ENCODE assay signal across 1 cellular context in genomic region chr10:42782446-42783180, GRCh38.
TF ChIP-seq lines count a peak whose summit lies in the region.

TSS of gene BMS1 (plus strand) at chr10:42782795. CDS start at chr10:42784395, 1,600 bp downstream.

TF ChIP-seq in WTC11, 78 proteins besides CTCF, POLR2A, EP300 and RAD21 (continued from another document):
- TF ChIP-seq AFF4 (CRISPR knock-in tag; IDR thresholded peaks at IDR 0.05; ENCODE audit: borderline replicate concordance) (0 out of 2 replicates have a peak, but pooled peaks have one; percentile 80), ATF1 (CRISPR knock-in tag; IDR thresholded peaks at IDR 0.05) (no peak), CREB1 (CRISPR knock-in tag; IDR thresholded peaks at IDR 0.05) (no peak), SMAD3 (CRISPR knock-in tag; IDR thresholded peaks at IDR 0.05; ENCODE audit: borderline replicate concordance) (0 out of 2 replicates have a peak, but pooled peaks have one; percentile 22), NFE2L1 (CRISPR knock-in tag; IDR thresholded peaks at IDR 0.05) (no peak), PREB (CRISPR knock-in tag; IDR thresholded peaks at IDR 0.05; ENCODE audit: borderline replicate concordance) (0 out of 2 replicates have a peak, but pooled peaks have one; percentile 31), MYBL2 (CRISPR knock-in tag; IDR thresholded peaks at IDR 0.05) (no peak; the same call in 1 of the 2 replicates), SP1 (CRISPR knock-in tag; conservative IDR thresholded peaks at IDR 0.05) (peak; percentile 75), E2F5 (CRISPR knock-in tag; IDR thresholded peaks at IDR 0.05) (peak; percentile 47; the same call in 1 of the 2 replicates), GABPB1 (CRISPR knock-in tag; IDR thresholded peaks at IDR 0.05) (peak; percentile 94), AR (CRISPR knock-in tag; IDR thresholded peaks at IDR 0.05) (no peak), ATF2 (CRISPR knock-in tag; IDR thresholded peaks at IDR 0.05; ENCODE audit: borderline replicate concordance, low read depth) (peak; percentile 64; the same call in 1 of the 2 replicates), ZNF416 (CRISPR knock-in tag; IDR thresholded peaks at IDR 0.05) (0 out of 2 replicates have a peak, but pooled peaks have one; percentile 35), MAX (CRISPR knock-in tag; IDR thresholded peaks at IDR 0.05) (peak; percentile 88), ELF4 (CRISPR knock-in tag; IDR thresholded peaks at IDR 0.05; ENCODE audit: low read depth) (no peak), ARID4B (CRISPR knock-in tag; IDR thresholded peaks at IDR 0.05; ENCODE audit: borderline replicate concordance) (peak; percentile 68; the same call in 1 of the 2 replicates), ZNF396 (CRISPR knock-in tag; IDR thresholded peaks at IDR 0.05; ENCODE audit: borderline replicate concordance) (no peak), SOX15 (CRISPR knock-in tag; IDR thresholded peaks at IDR 0.05) (no peak), FOXP1 (CRISPR knock-in tag; IDR thresholded peaks at IDR 0.05; ENCODE audit: borderline replicate concordance) (peak; percentile 78; the same call in 1 of the 2 replicates), ZBTB43 (CRISPR knock-in tag; IDR thresholded peaks at IDR 0.05) (peak; percentile 65; the same call in 1 of the 2 replicates), CDX4 (CRISPR knock-in tag; IDR thresholded peaks at IDR 0.05; ENCODE audit: borderline replicate concordance) (no peak), ZNF121 (CRISPR knock-in tag; IDR thresholded peaks at IDR 0.05) (no peak), MLX (CRISPR knock-in tag; IDR thresholded peaks at IDR 0.05) (no peak), TP53 (CRISPR knock-in tag; IDR thresholded peaks at IDR 0.05) (peak; percentile 79), ATF6 (CRISPR knock-in tag; IDR thresholded peaks at IDR 0.05) (no peak), ZNF232 (CRISPR knock-in tag; IDR thresholded peaks at IDR 0.05) (peak; percentile 29; the same call in 1 of the 2 replicates), CBFB (CRISPR knock-in tag; IDR thresholded peaks at IDR 0.05; ENCODE audit: low read depth) (0 out of 2 replicates have a peak, but pooled peaks have one; percentile 52), ZNF219 (CRISPR knock-in tag; IDR thresholded peaks at IDR 0.05; ENCODE audit: borderline replicate concordance) (no peak), ZNF512 (CRISPR knock-in tag; IDR thresholded peaks at IDR 0.05; ENCODE audit: borderline replicate concordance) (no peak), SMAD4 (CRISPR knock-in tag; IDR thresholded peaks at IDR 0.05) (peak; percentile 79)
